In genomic region chr2:119407430-119408220, GRCh38 we compare ENCODE assay signal across 8 cellular contexts. TPM values are rescaled to one million over a fixed set of nuclear protein-coding genes. Genes with fewer than 3 reads are reported as not detected.
DNase-seq lines count a peak whose midpoint lies in the region; TF ChIP-seq lines count a peak whose summit lies in the region.

No MANE protein-coding gene starts in this region.

- H3K27me3 Mint-ChIP-seq in activated CD4-positive, alpha-beta memory T cell treated with anti-CD3 and anti-CD28 coated beads for 36 hours, result peaks cover 3% of the 10 kb centered on the region
- peaks cover 11% of the 10 kb centered on the region for H3K27me3 Mint-ChIP-seq in activated CD4-positive, alpha-beta memory T cell treated with anti-CD3 and anti-CD28 coated beads, Interleukin-2, amount 10 ng/mL, durations not matched to agents 7 days and 5 days

- peaks cover 3% of the 10 kb centered on the region for H3K9me3 Mint-ChIP-seq in activated CD4-positive, alpha-beta memory T cell treated with anti-CD3 and anti-CD28 coated beads for 36 hours
- H3K9me3 Mint-ChIP-seq in activated CD4-positive, alpha-beta memory T cell treated with anti-CD3 and anti-CD28 coated beads, Interleukin-2, amount 10 ng/mL, durations not matched to agents 7 days and 5 days, result no peaks in the 10 kb centered on the region

- no peaks in the 10 kb centered on the region for H3K9me3 ChIP-seq in cardiac muscle cell (ENCODE audit: low read depth)

- peak; percentile 35 for DNase-seq in activated CD4-positive, alpha-beta memory T cell treated with anti-CD3 and anti-CD28 coated beads for 36 hours
- no peak for DNase-seq in activated CD4-positive, alpha-beta memory T cell treated with anti-CD3 and anti-CD28 coated beads, Interleukin-2, amount 10 ng/mL, durations not matched to agents 7 days and 5 days
- DNase-seq in HCEC 1CT (peak; percentile 37), NCI-H2196 (lab: John Stamatoyannopoulos, UW; ENCODE audit: unreplicated experiment) (peak; percentile 53), cardiac muscle cell (ENCODE audit: low read depth in 1 of 2, low spot score in 1 of 2) (peak; percentile 74 to 79), pulmonary artery endothelial cell (ENCODE audit: low read depth, low spot score) (peak; percentile 32), epidermal melanocyte (ENCODE audit: insufficient read length, low spot score) (no peak)
- peak; percentile 12 for DNase-seq in activated gamma-delta T cell treated with anti-CD3 and anti-CD28 coated beads, Interleukin-2, amount 50 U/mL, for 16 hours (ENCODE audit: low read depth)

- H3K27ac ChIP-seq in cardiac muscle cell, result no peak overlapping the region

- intact Hi-C loops in activated CD4-positive, alpha-beta memory T cell treated with anti-CD3 and anti-CD28 coated beads for 36 hours (cut with micrococcal nuclease), result loop anchor here (1.0 kb wide), 1 partner anchor 69 kb away; no protein-coding TSS in a partner anchor

- H3K27me3 ChIP-seq in cardiac muscle cell, result no peaks in the 10 kb centered on the region

- H3K27ac Mint-ChIP-seq in activated CD4-positive, alpha-beta memory T cell treated with anti-CD3 and anti-CD28 coated beads for 36 hours, result no peak overlapping the region
- no peak overlapping the region for H3K27ac Mint-ChIP-seq in activated CD4-positive, alpha-beta memory T cell treated with anti-CD3 and anti-CD28 coated beads, Interleukin-2, amount 10 ng/mL, durations not matched to agents 7 days and 5 days

- TF ChIP-seq CTCF in cardiac muscle cell (IDR thresholded peaks at IDR 0.05; ENCODE audit: low read depth, low read length), result peak; percentile 76

- CTCF ChIA-PET in activated CD4-positive, alpha-beta memory T cell treated with anti-CD3 and anti-CD28 coated beads for 36 hours (lab: Charles Lee), result interaction anchor here (0.7 to 1.1 kb wide), 2 partner anchors 69 to 321 kb away, joined by 4 to 6 read pairs; no protein-coding TSS in a partner anchor
- CTCF ChIA-PET in activated CD4-positive, alpha-beta memory T cell treated with anti-CD3 and anti-CD28 coated beads, Interleukin-2, amount 10 ng/mL, durations not matched to agents 7 days and 5 days (lab: Charles Lee), result interaction anchor here (1.4 to 1.5 kb wide), 2 partner anchors 41 to 68 kb away, joined by 3 to 10 read pairs; partner anchors contain the start of genes C2orf76 and DBI

- peaks cover 3% of the 10 kb centered on the region for H3K4me1 ChIP-seq in cardiac muscle cell (ENCODE audit: low read depth)

- POLR2A ChIA-PET in activated CD4-positive, alpha-beta memory T cell treated with anti-CD3 and anti-CD28 coated beads for 36 hours (lab: Charles Lee), result no interaction called here
- POLR2A ChIA-PET in activated CD4-positive, alpha-beta memory T cell treated with anti-CD3 and anti-CD28 coated beads, Interleukin-2, amount 10 ng/mL, durations not matched to agents 7 days and 5 days (lab: Charles Lee), result no interaction called here

- H3K4me1 Mint-ChIP-seq in activated CD4-positive, alpha-beta memory T cell treated with anti-CD3 and anti-CD28 coated beads for 36 hours (ENCODE audit: low read depth), result no peaks in the 10 kb centered on the region
- no peaks in the 10 kb centered on the region for H3K4me1 Mint-ChIP-seq in activated CD4-positive, alpha-beta memory T cell treated with anti-CD3 and anti-CD28 coated beads, Interleukin-2, amount 10 ng/mL, durations not matched to agents 7 days and 5 days

- H3K4me3 ChIP-seq in cardiac muscle cell, result no peak overlapping the region

- H3K4me3 Mint-ChIP-seq in activated CD4-positive, alpha-beta memory T cell treated with anti-CD3 and anti-CD28 coated beads for 36 hours, result no peak overlapping the region
- H3K4me3 Mint-ChIP-seq in activated CD4-positive, alpha-beta memory T cell treated with anti-CD3 and anti-CD28 coated beads, Interleukin-2, amount 10 ng/mL, durations not matched to agents 7 days and 5 days, result no peak overlapping the region

- no peaks in the 10 kb centered on the region for H3K36me3 Mint-ChIP-seq in activated CD4-positive, alpha-beta memory T cell treated with anti-CD3 and anti-CD28 coated beads for 36 hours
- no peaks in the 10 kb centered on the region for H3K36me3 Mint-ChIP-seq in activated CD4-positive, alpha-beta memory T cell treated with anti-CD3 and anti-CD28 coated beads, Interleukin-2, amount 10 ng/mL, durations not matched to agents 7 days and 5 days (ENCODE audit: low read depth)

- no peaks in the 10 kb centered on the region for H3K36me3 ChIP-seq in cardiac muscle cell

RNA-seq across cellular contexts. Expression of gene TMEM37, which starts 24.0 kb away (rescaled TPM):
- total RNA-seq in activated CD4-positive, alpha-beta memory T cell treated with anti-CD3 and anti-CD28 coated beads for 36 hours, result not detected
- not detected for total RNA-seq in activated CD4-positive, alpha-beta memory T cell treated with anti-CD3 and anti-CD28 coated beads, Interleukin-2, amount 10 ng/mL, durations not matched to agents 7 days and 5 days
- total RNA-seq in cardiac muscle cell (1.5 and 4.3 TPM in 2 replicates), pulmonary artery endothelial cell (0.73 and 2.3 TPM in 2 replicates)
- 2.1 and 7.6 TPM in 2 replicates for polyA plus RNA-seq in cardiac muscle cell

RNA-seq across cellular contexts. Expression of gene DBI, which starts 40.8 kb away (rescaled TPM):
- 100 to 1,000 TPM; 149 to 150 TPM for total RNA-seq in activated CD4-positive, alpha-beta memory T cell treated with anti-CD3 and anti-CD28 coated beads for 36 hours
- total RNA-seq in activated CD4-positive, alpha-beta memory T cell treated with anti-CD3 and anti-CD28 coated beads, Interleukin-2, amount 10 ng/mL, durations not matched to agents 7 days and 5 days, result 100 to 1,000 TPM; 142 to 150 TPM
- total RNA-seq in cardiac muscle cell, result 158 and 205 TPM in 2 replicates
- polyA plus RNA-seq in cardiac muscle cell, result 297 and 350 TPM in 2 replicates
- 99.0 and 107 TPM in 2 replicates for total RNA-seq in pulmonary artery endothelial cell

RNA-seq across cellular contexts. Expression of gene C2orf76, which starts 41.0 kb away (rescaled TPM):
- total RNA-seq in activated CD4-positive, alpha-beta memory T cell treated with anti-CD3 and anti-CD28 coated beads for 36 hours, result 10 to 100 TPM; 10.5 to 11.5 TPM
- total RNA-seq in activated CD4-positive, alpha-beta memory T cell treated with anti-CD3 and anti-CD28 coated beads, Interleukin-2, amount 10 ng/mL, durations not matched to agents 7 days and 5 days, result 1 to 10 TPM; 6.9 to 7.1 TPM
- total RNA-seq in cardiac muscle cell (8.3 and 9.5 TPM in 2 replicates), pulmonary artery endothelial cell (10.4 and 11.5 TPM in 2 replicates)
- polyA plus RNA-seq in cardiac muscle cell, result 17.0 and 17.6 TPM in 2 replicates

Comparison
In these comparisons a context has a peak if more than half of its experiments do, and no peak if none do; other contexts are left out.
1. DNase-seq: peak in activated CD4-positive, alpha-beta memory T cell treated with anti-CD3 and anti-CD28 coated beads for 36 hours (single experiment), HCEC 1CT (single experiment), NCI-H2196 (single experiment), activated gamma-delta T cell treated with anti-CD3 and anti-CD28 coated beads, Interleukin-2, amount 50 U/mL, for 16 hours (single experiment), cardiac muscle cell (2 of 2) and pulmonary artery endothelial cell (single experiment); none in activated CD4-positive, alpha-beta memory T cell treated with anti-CD3 and anti-CD28 coated beads, Interleukin-2, amount 10 ng/mL, durations not matched to agents 7 days and 5 days (single experiment) and epidermal melanocyte (single experiment).